8 cellular contexts compared by ENCODE assay signal in genomic region chr1:10209590-10209904, GRCh38. TPM values are rescaled to one million over a fixed set of nuclear protein-coding genes. Genes with fewer than 3 reads are reported as not detected.
DNase-seq lines count a peak whose midpoint lies in the region; ATAC-seq and TF ChIP-seq lines count a peak whose summit lies in the region.

No MANE protein-coding gene starts in this region.

- H3K4me3 ChIP-seq in GM06990 (replicated peaks; ENCODE audit: low read depth, low read length) (peak overlapping the region; percentile 79), SU-DHL-6 (ENCODE audit: insufficient read depth, low read length, poor library complexity, severe bottlenecking) (peak overlapping the region; percentile 87), fibroblast of mammary gland (ENCODE audit: control insufficient read depth, low read depth, low read length) (peak overlapping the region; percentile 74), rectal smooth muscle tissue (ENCODE audit: low read length) (peak overlapping the region; percentile 77)

- TF ChIP-seq CTCF in GM06990 (IDR thresholded peaks at IDR 0.05; ENCODE audit: insufficient read depth, low read length, poor library complexity, severe bottlenecking) (no peak), SU-DHL-6 (IDR thresholded peaks at IDR 0.05; ENCODE audit: insufficient read depth, low read length, poor library complexity, severe bottlenecking) (no peak), fibroblast of mammary gland (conservative IDR thresholded peaks at IDR 0.05; ENCODE audit: control insufficient read depth, insufficient read depth, low read depth, low read length) (no peak)

- no peak for ATAC-seq in GM18909 (IDR thresholded peaks at IDR 0.05; ENCODE audit: poor library complexity, unreplicated experiment)
- ATAC-seq in left colon = no peak

- peaks cover 17% of the 10 kb centered on the region for H3K4me1 ChIP-seq in rectal smooth muscle tissue (ENCODE audit: control insufficient read depth, insufficient read depth, low read length)

- no peak overlapping the region for H3K27ac ChIP-seq in SU-DHL-6 (ENCODE audit: low read depth, low read length)
- peak overlapping the region; percentile 95 for H3K27ac ChIP-seq in rectal smooth muscle tissue (ENCODE audit: low read depth, low read length)

- peak overlapping the region; percentile 73 for H3K4me2 ChIP-seq in SU-DHL-6 (ENCODE audit: low read depth, low read length, poor library complexity, severe bottlenecking)

- H3K9me2 ChIP-seq in SU-DHL-6 (replicated peaks; ENCODE audit: insufficient read depth, low read length) = no peaks in the 10 kb centered on the region

- peak overlapping the region; percentile 100 for H2AFZ ChIP-seq in SU-DHL-6 (ENCODE audit: low read depth, low read length, severe bottlenecking)

- DNase-seq in GM06990 (ENCODE audit: extremely low read depth, insufficient read length) (no peak), fibroblast of mammary gland (ENCODE audit: low read depth) (no peak), GM19240 (ENCODE audit: insufficient read length, low spot score) (no peak), LoVo (ENCODE audit: low spot score) (no peak), left colon (no peak)

- H4K20me1 ChIP-seq in SU-DHL-6 (ENCODE audit: low read depth, low read length) = no peaks in the 10 kb centered on the region

- H3F3A ChIP-seq in SU-DHL-6 (ENCODE audit: insufficient read depth) = peaks cover 3% of the 10 kb centered on the region; the same call in 1 of the 2 replicates

- H3K9ac ChIP-seq in SU-DHL-6 (ENCODE audit: low read length) (peak overlapping the region; percentile 72), rectal smooth muscle tissue (ENCODE audit: low read length) (peak overlapping the region; percentile 42)

- H3K36me3 ChIP-seq in GM06990 (ENCODE audit: control insufficient read depth, insufficient read depth, low read length) = no peaks in the 10 kb centered on the region
- no peaks in the 10 kb centered on the region for H3K36me3 ChIP-seq in SU-DHL-6 (ENCODE audit: low read length)
- no peaks in the 10 kb centered on the region for H3K36me3 ChIP-seq in rectal smooth muscle tissue (ENCODE audit: control insufficient read depth, insufficient read depth, low read length)

- no peaks in the 10 kb centered on the region for H3K27me3 ChIP-seq in GM06990 (replicated peaks; ENCODE audit: control insufficient read depth, insufficient read depth, low read length)
- H3K27me3 ChIP-seq in SU-DHL-6 (ENCODE audit: low read length) = no peaks in the 10 kb centered on the region
- no peaks in the 10 kb centered on the region for H3K27me3 ChIP-seq in rectal smooth muscle tissue (ENCODE audit: control insufficient read depth, insufficient read depth, low read length)

- no peaks in the 10 kb centered on the region for H3K9me3 ChIP-seq in SU-DHL-6 (ENCODE audit: insufficient read depth, low read length)

- no peaks in the 10 kb centered on the region for H3K79me2 ChIP-seq in SU-DHL-6 (ENCODE audit: insufficient read depth, low read length)

- intact Hi-C loops in left colon (cut with DNase I, micrococcal nuclease) = no loop called here

RNA-seq across cellular contexts. Expression of gene KIF1B, which starts 0.8 kb away (rescaled TPM):
- total RNA-seq in left colon = 10 to 100 TPM; 44.6 to 45.3 TPM
